ENCODE assay signal across 8 cellular contexts in genomic region chr12:105705765-105706164, GRCh38.
A peak's percentile ranks its signal among the peaks of the same experiment; 100 is the strongest.
DNase-seq lines count a peak whose midpoint lies in the region; ATAC-seq, FAIRE-seq and TF ChIP-seq lines count a peak whose summit lies in the region.

No MANE protein-coding gene starts in this region.

- no peak overlapping the region for H3K4me2 ChIP-seq in K562 (ENCODE audit: insufficient read depth, low read length)

- no peaks in the 10 kb centered on the region for H3K36me3 ChIP-seq in K562 (ENCODE audit: control insufficient read depth, insufficient read depth, low read length)
- no peaks in the 10 kb centered on the region for H3K36me3 ChIP-seq in suprapubic skin

- ATAC-seq in K562: peak; percentile 48; the same call in 2 of the 3 replicates
- no peak for ATAC-seq in GM21381 (IDR thresholded peaks at IDR 0.05; ENCODE audit: unreplicated experiment)
- ATAC-seq in HG02678 (IDR thresholded peaks at IDR 0.05; ENCODE audit: unreplicated experiment): no peak

- TF ChIP-seq EP300 in K562 (IDR thresholded peaks at IDR 0.05; ENCODE audit: low read length) (no peak), suprapubic skin (IDR thresholded peaks at IDR 0.05) (no peak)

- peak; percentile 13 for DNase-seq in stimulated activated CD4-positive, alpha-beta T cell treated with anti-CD3 and anti-CD28 coated beads, Interleukin-15, amount 100 ng/mL, for 24 hours
- no peak for DNase-seq in stimulated activated CD4-positive, alpha-beta T cell treated with anti-CD3 and anti-CD28 coated beads, Interleukin-4, amount 100 ng/mL, for 1 hour
- DNase-seq in NCI-H2196 (lab: John Stamatoyannopoulos, UW; ENCODE audit: unreplicated experiment): peak; percentile 69
- peak; percentile 25 to 60 (median 31) for DNase-seq in K562 (ENCODE audit: extremely low read depth in 1 of 4, low spot score in 3 of 4)
- peak; percentile 40 for DNase-seq in iPS-NIHi7 (ENCODE audit: extremely low spot score)
- no peak for DNase-seq in suprapubic skin (ENCODE audit: low spot score in 2 of 2)

- H3K9me3 ChIP-seq in K562 (replicated peaks; ENCODE audit: control insufficient read depth, insufficient read depth, low read depth, low read length) (no peaks in the 10 kb centered on the region; the same call in 1 of the 2 replicates), suprapubic skin (no peaks in the 10 kb centered on the region)

- POLR2A ChIA-PET in K562 (lab: Yijun Ruan, JAX): no interaction called here

- H3K4me1 ChIP-seq in K562 (replicated peaks in 1 of 2; ENCODE audit: control insufficient read depth in 2 of 2, insufficient read depth in 2 of 2, low read length in 2 of 2) (no peaks in the 10 kb centered on the region), suprapubic skin (peaks cover 14% of the 10 kb centered on the region)

- H3K9me1 ChIP-seq in K562 (ENCODE audit: control insufficient read depth, insufficient read depth, low read length): no peaks in the 10 kb centered on the region

- no peak overlapping the region for H3K9ac ChIP-seq in K562 (ENCODE audit: insufficient read depth in 1 of 2, low read depth in 2 of 2, low read length in 2 of 2)

- H4K20me1 ChIP-seq in K562 (replicated peaks; ENCODE audit: control insufficient read depth, insufficient read depth, low read length): no peaks in the 10 kb centered on the region; the same call in 1 of the 2 replicates

- peak; percentile 76 for FAIRE-seq in K562 (lab: Jason Lieb, UNC)

- no TSS peak for BruUV-seq in K562 (replicated peaks; lab: Mats Ljungman, UMichigan)

- TF ChIP-seq POLR2A in K562 (conservative IDR thresholded peaks at IDR 0.05) (no peak), suprapubic skin (IDR thresholded peaks at IDR 0.05) (no peak)

- no peak overlapping the region for H2AFZ ChIP-seq in K562 (ENCODE audit: low read depth, low read length)

- intact Hi-C loops in K562 (cut with micrococcal nuclease): loop anchor here (1.0 kb wide), 1 partner anchor 431 kb away; no protein-coding TSS in a partner anchor

- no peak overlapping the region for H3K4me3 ChIP-seq in K562
- no peak overlapping the region for H3K4me3 ChIP-seq in suprapubic skin

- H3K79me2 ChIP-seq in K562 (ENCODE audit: control insufficient read depth, insufficient read depth, low read length): no peaks in the 10 kb centered on the region

- in situ Hi-C loops in K562 (cut with MboI): loop anchor here (5.0 to 10.0 kb wide), 2 partner anchors 92 to 449 kb away; no protein-coding TSS in a partner anchor

- CTCF ChIA-PET in K562 (lab: Yijun Ruan, JAX; ENCODE audit: low intra/inter-chr PET ratio): interaction anchor here (0.7 to 1.2 kb wide), 2 partner anchors 430 to 487 kb away, joined by 3 to 5 read pairs; no protein-coding TSS in a partner anchor

- TF ChIP-seq RAD21 in K562 (CRISPR knock-in tag; conservative IDR thresholded peaks at IDR 0.05 in 1 of 2, IDR thresholded peaks at IDR 0.05 in 1 of 2): peak; percentile 46 to 69; a peak in 3 of 4 replicates

- H3K27me3 ChIP-seq in K562 (ENCODE audit: control insufficient read depth in 2 of 2, insufficient read depth in 2 of 2, low read length in 2 of 2) (no peaks in the 10 kb centered on the region; a peak in 1 of 5 replicates), suprapubic skin (no peaks in the 10 kb centered on the region)

- 3% methylated on average over 7 of the region's 7 CpGs for WGBS in K562 (ENCODE audit: insufficient coverage, low coverage, missing lambda C conversion rate)
- WGBS in suprapubic skin: 33% methylated on average over 7 of the region's 7 CpGs

- TF ChIP-seq CTCF in K562 (IDR thresholded peaks at IDR 0.05 in 2 of 3, conservative IDR thresholded peaks at IDR 0.05 in 1 of 3; ENCODE audit: insufficient read depth in 2 of 3, low read depth in 1 of 3, low read length in 3 of 3) (peak; percentile 48 to 75 (median 74); a peak in 5 of 6 replicates), suprapubic skin (IDR thresholded peaks at IDR 0.05) (peak; percentile 47 to 71)

- no peak overlapping the region for H3K27ac ChIP-seq in K562 (ENCODE audit: extremely low read depth, low read depth, low read length)
- H3K27ac ChIP-seq in suprapubic skin: no peak overlapping the region

TF ChIP-seq in K562, 482 proteins besides CTCF, POLR2A, EP300 and RAD21:
- TF ChIP-seq KDM1A (IDR thresholded peaks at IDR 0.05) (no peak), DEAF1 (CRISPR knock-in tag; IDR thresholded peaks at IDR 0.05) (0 out of 2 replicates have a peak, but pooled peaks have one; percentile 41), SMC3 (conservative IDR thresholded peaks at IDR 0.05; ENCODE audit: insufficient read depth, low read depth, low read length) (peak; percentile 47; the same call in 1 of the 2 replicates), UBTF (IDR thresholded peaks at IDR 0.05; ENCODE audit: borderline replicate concordance in 1 of 2, low read depth in 2 of 2, low read length in 2 of 2) (no peak)
TF ChIP-seq in K562: peak in this region for 2.

Comparison
In these comparisons a context has a peak if more than half of its experiments do, and no peak if none do; other contexts are left out.
1. DNase-seq: peak in stimulated activated CD4-positive, alpha-beta T cell treated with anti-CD3 and anti-CD28 coated beads, Interleukin-15, amount 100 ng/mL, for 24 hours (single experiment), NCI-H2196 (single experiment), K562 (4 of 4) and iPS-NIHi7 (single experiment); none in stimulated activated CD4-positive, alpha-beta T cell treated with anti-CD3 and anti-CD28 coated beads, Interleukin-4, amount 100 ng/mL, for 1 hour (single experiment) and suprapubic skin (0 of 2).